Comparison of ENCODE assay signal across 9 cellular contexts in the genomic region with DNA sequence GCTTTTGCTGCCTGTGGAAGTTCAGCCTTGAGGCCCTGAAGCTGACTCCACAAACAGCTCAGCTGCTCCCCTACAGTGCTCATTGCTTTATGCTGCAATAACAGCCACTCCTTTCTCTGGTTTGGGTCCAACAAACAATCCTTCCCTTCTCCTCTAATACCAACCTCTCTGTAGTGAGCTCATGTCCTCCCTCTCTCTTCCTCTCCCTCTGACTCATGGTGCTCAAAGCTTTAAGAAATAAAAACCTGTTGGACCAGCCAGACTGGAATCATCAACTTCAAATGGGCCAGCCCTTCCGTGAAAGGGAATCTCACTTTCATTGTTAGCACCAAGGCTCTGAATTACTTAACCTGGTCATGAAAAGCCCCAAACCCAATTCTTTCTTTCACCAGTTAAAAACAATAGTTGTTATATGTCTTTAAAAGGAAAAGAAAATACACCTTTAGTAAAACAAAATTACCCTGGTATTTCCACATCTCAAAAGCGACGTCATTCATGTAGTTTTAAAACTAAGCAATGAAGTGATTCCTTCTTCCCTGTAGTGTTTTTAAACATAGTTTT.
DNase-seq lines count a peak whose midpoint lies in the region; ATAC-seq and TF ChIP-seq lines count a peak whose summit lies in the region.
"Had no signal": no experiment of that assay in that cellular context is flagged by ENCODE, and none has a peak within 500 bp of the region (broad histone marks: within the 10 kb centered on the region; RNA-seq: fewer than 3 reads in every experiment).

No MANE protein-coding gene starts in this region.

- BruUV-seq in IMR-90 (replicated peaks; lab: Mats Ljungman, UMichigan) = no TSS peak

- peak overlapping the region; percentile 42 for H3K18ac ChIP-seq in IMR-90 (ENCODE audit: low read depth, low read length)

- H3K23ac ChIP-seq in IMR-90 (ENCODE audit: low read depth, low read length) = no peak overlapping the region

- peak overlapping the region; percentile 0; the same call in 1 of the 2 replicates for H3K56ac ChIP-seq in IMR-90 (ENCODE audit: extremely low read depth, insufficient read depth, low read length)

- H2AK5ac ChIP-seq in IMR-90 (ENCODE audit: low read depth, low read length) = 0 out of 2 replicates have a peak overlapping the region, but pooled peaks have one; percentile 69

- H4K20me1 ChIP-seq in IMR-90 (ENCODE audit: insufficient read depth, low read length) = no peaks in the 10 kb centered on the region

- in situ Hi-C loops in IMR-90 (cut with MboI; ENCODE audit: low sequenced_read_pairs) = no loop called here

- H3K4ac ChIP-seq in IMR-90 (ENCODE audit: low read depth, low read length) = peak overlapping the region; percentile 46

- peak overlapping the region; percentile 71 for H3K4me2 ChIP-seq in IMR-90 (ENCODE audit: low read depth, low read length)

- H3K14ac ChIP-seq in IMR-90 (replicated peaks; ENCODE audit: low read depth, low read length) = peak overlapping the region; percentile 15

- H3K27ac ChIP-seq in IMR-90 (ENCODE audit: insufficient read depth, low read length) (peak overlapping the region; percentile 54), thymus (ENCODE audit: low read depth) (peak overlapping the region; percentile 71)

- peak; percentile 91 for ATAC-seq in IMR-90 (ENCODE audit: low read depth)
- peak; percentile 84 to 86 for ATAC-seq in activated naive CD4-positive, alpha-beta T cell treated with anti-CD3 and anti-CD28 coated beads, Interleukin-2, amount 50 U/mL, for 72 hours

- H3K27ac Mint-ChIP-seq in activated naive CD4-positive, alpha-beta T cell treated with anti-CD3 and anti-CD28 coated beads, Interleukin-2, amount 50 U/mL, for 72 hours = peak overlapping the region; percentile 94 to 99

- DNase-seq in stimulated activated CD4-positive, alpha-beta T cell treated with anti-CD3 and anti-CD28 coated beads, Interleukin-12 subunit alpha, Interleukin-12 subunit beta, amount 100 ng/mL, for 48 hours (ENCODE audit: low read depth in 2 of 3, low spot score in 1 of 3) = peak; percentile 16 to 43 (median 36)
- no peak for DNase-seq in stimulated activated CD4-positive, alpha-beta T cell treated with anti-CD3 and anti-CD28 coated beads, Interleukin-4, amount 100 ng/mL, for 1 hour
- DNase-seq in IMR-90 (peak; percentile 93), iPS-NIHi7 (ENCODE audit: extremely low spot score) (peak; percentile 52), HK-2 (ENCODE audit: unreplicated experiment) (no peak), CD1c-positive myeloid dendritic cell (ENCODE audit: extremely low spot score) (no peak)
- peak; percentile 48 to 64 for DNase-seq in activated naive CD4-positive, alpha-beta T cell treated with anti-CD3 and anti-CD28 coated beads, Interleukin-2, amount 50 U/mL, for 72 hours (ENCODE audit: low spot score in 2 of 2)

- H2AK9ac ChIP-seq in IMR-90 (replicated peaks; ENCODE audit: low read depth, low read length, poor library complexity) = no peak overlapping the region

- peak overlapping the region; percentile 69 for H2BK5ac ChIP-seq in IMR-90 (ENCODE audit: low read depth, low read length, poor library complexity, severe bottlenecking)

- WGBS in IMR-90 (ENCODE audit: extremely low coverage in 2 of 2, insufficient read length in 1 of 2), 2 experiments = no CpG with 5 or more reads among the region's 3 CpGs
- 92% methylated on average over 3 of the region's 3 CpGs for WGBS in thymus

- H2BK120ac ChIP-seq in IMR-90 (ENCODE audit: low read depth, low read length) = peak overlapping the region; percentile 67

- no peak for TF ChIP-seq POLR2A in IMR-90 (IDR thresholded peaks at IDR 0.05; ENCODE audit: low read depth, low read length)

- TF ChIP-seq RAD21 in IMR-90 (IDR thresholded peaks at IDR 0.05; ENCODE audit: low read length) = no peak

- H3K27me3 ChIP-seq in IMR-90 (ENCODE audit: control insufficient read depth, insufficient read depth, low read length) (no peaks in the 10 kb centered on the region), thymus (ENCODE audit: control insufficient read depth, insufficient read depth) (no peaks in the 10 kb centered on the region)

- H3K4me3 ChIP-seq in IMR-90 (ENCODE audit: insufficient read depth, low read depth, low read length) (peak overlapping the region; percentile 25; the same call in 1 of the 2 replicates), thymus (ENCODE audit: low read length) (no peak overlapping the region)

- H3K4me1 ChIP-seq in IMR-90 (ENCODE audit: control insufficient read depth, insufficient read depth, low read length) (peaks cover 4% of the 10 kb centered on the region), thymus (ENCODE audit: control insufficient read depth, insufficient read depth, low read length) (peaks cover 12% of the 10 kb centered on the region)

- peak overlapping the region; percentile 64 for H2AFZ ChIP-seq in IMR-90 (replicated peaks; ENCODE audit: low read length, poor library complexity)

- H2BK20ac ChIP-seq in IMR-90 (ENCODE audit: low read depth, low read length) = peak overlapping the region; percentile 65; the same call in 1 of the 2 replicates

- peaks cover 2% of the 10 kb centered on the region for H3K9me1 ChIP-seq in IMR-90 (ENCODE audit: insufficient read depth, low read length)

- H3K9ac ChIP-seq in IMR-90 (ENCODE audit: low read depth, low read length) = no peak overlapping the region

- peaks cover 0 to 51% of the 10 kb centered on the region in 2 donors for H3K36me3 Mint-ChIP-seq in activated naive CD4-positive, alpha-beta T cell treated with anti-CD3 and anti-CD28 coated beads, Interleukin-2, amount 50 U/mL, for 72 hours
- H3K36me3 Mint-ChIP-seq: brain had no signal

- H4K8ac ChIP-seq in IMR-90 (ENCODE audit: low read depth in 2 of 2, low read length in 2 of 2) = peak overlapping the region in 1 of 2 experiments; percentile 29; a peak in 3 of 4 replicates

- dilution Hi-C loops in IMR-90 (cut with HindIII; ENCODE audit: low sequenced_read_pairs, unreplicated experiment) = no loop called here

- H3K79me1 ChIP-seq in IMR-90 (ENCODE audit: low read depth in 1 of 2, low read length in 2 of 2) = no peaks in the 10 kb centered on the region; a peak in 1 of 4 replicates

- no peaks in the 10 kb centered on the region for H3K36me3 ChIP-seq in IMR-90 (ENCODE audit: control insufficient read depth, insufficient read depth, low read length)
- no peaks in the 10 kb centered on the region for H3K36me3 ChIP-seq in thymus (ENCODE audit: control insufficient read depth, insufficient read depth)

- TF ChIP-seq CTCF in IMR-90 (conservative IDR thresholded peaks at IDR 0.05; ENCODE audit: low read depth, low read length) = 0 out of 2 replicates have a peak, but pooled peaks have one; percentile 2

- H3K9me3 Mint-ChIP-seq in activated naive CD4-positive, alpha-beta T cell treated with anti-CD3 and anti-CD28 coated beads, Interleukin-2, amount 50 U/mL, for 72 hours = peaks cover 4 to 10% of the 10 kb centered on the region in 2 donors

- intact Hi-C loops in IMR-90 (cut with micrococcal nuclease) = loop anchor here (5.0 kb wide), 1 partner anchor 121 kb away; no protein-coding TSS in a partner anchor

- CTCF ChIA-PET in IMR-90 (lab: Yijun Ruan, JAX) = interaction anchor here (0.6 to 1.3 kb wide), 3 partner anchors 12 to 104 kb away, joined by 3 to 4 read pairs (median 4); no protein-coding TSS in a partner anchor

- POLR2A ChIA-PET in IMR-90 (lab: Charles Lee; ENCODE audit: unreplicated experiment) = interaction anchor here (0.6 to 1.5 kb wide), 4 partner anchors 49 to 610 kb away, joined by 3 to 8 read pairs (median 3); a partner anchor contains a TSS

- no peak overlapping the region for H4K5ac ChIP-seq in IMR-90 (ENCODE audit: low read depth, low read length)

- H3K9me3 ChIP-seq in IMR-90 (ENCODE audit: control insufficient read depth, insufficient read depth, low read length) = no peaks in the 10 kb centered on the region
- no peaks in the 10 kb centered on the region for H3K9me3 ChIP-seq in thymus (ENCODE audit: control insufficient read depth)

- H2BK15ac ChIP-seq in IMR-90 (ENCODE audit: low read depth, low read length) = peak overlapping the region; percentile 4; the same call in 1 of the 3 replicates

- H4K91ac ChIP-seq in IMR-90 (ENCODE audit: insufficient read depth, low read depth, low read length) = peak overlapping the region; percentile 40

TF ChIP-seq in IMR-90, 13 proteins besides CTCF, POLR2A, EP300 and RAD21:
- TF ChIP-seq FOS (IDR thresholded peaks at IDR 0.05; ENCODE audit: low read depth, low read length) = 0 out of 2 replicates have a peak, but pooled peaks have one; percentile 48
- TF ChIP-seq CEBPB (IDR thresholded peaks at IDR 0.05; ENCODE audit: low read depth, low read length) = peak; percentile 79
- TF ChIP-seq BHLHE40 (IDR thresholded peaks at IDR 0.05; ENCODE audit: low read depth, low read length) = no peak

Comparison
In these comparisons a context has a peak if more than half of its experiments do, and no peak if none do; other contexts are left out.
1. DNase-seq: peak in stimulated activated CD4-positive, alpha-beta T cell treated with anti-CD3 and anti-CD28 coated beads, Interleukin-12 subunit alpha, Interleukin-12 subunit beta, amount 100 ng/mL, for 48 hours (3 of 3), IMR-90 (single experiment), activated naive CD4-positive, alpha-beta T cell treated with anti-CD3 and anti-CD28 coated beads, Interleukin-2, amount 50 U/mL, for 72 hours (2 of 2) and iPS-NIHi7 (single experiment); none in stimulated activated CD4-positive, alpha-beta T cell treated with anti-CD3 and anti-CD28 coated beads, Interleukin-4, amount 100 ng/mL, for 1 hour (single experiment), HK-2 (single experiment) and CD1c-positive myeloid dendritic cell (single experiment).